In the genomic region with DNA sequence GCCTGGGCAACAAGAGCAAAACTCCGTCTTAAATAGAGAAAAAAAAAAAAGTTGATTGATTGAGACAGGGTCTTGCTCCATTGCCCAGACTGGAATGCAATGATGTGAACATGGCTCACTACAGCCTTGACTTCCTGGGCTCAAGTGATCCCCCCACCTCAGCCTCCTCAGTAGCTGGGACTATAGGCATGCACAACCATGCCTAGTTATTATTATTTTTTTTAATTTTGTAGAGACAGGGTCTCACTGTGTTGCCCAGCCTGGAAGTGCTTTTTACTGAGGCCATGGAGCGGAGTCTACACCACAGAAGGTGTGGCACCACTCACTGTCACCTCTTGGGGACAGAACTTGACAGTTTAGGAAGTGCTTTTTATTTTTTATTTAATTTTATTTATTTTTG, we compare ENCODE assay signal across 23 cellular contexts. TPM values are rescaled to one million over a fixed set of nuclear protein-coding genes. Genes with fewer than 3 reads are reported as not detected.
DNase-seq lines count a peak whose midpoint lies in the region; ATAC-seq, FAIRE-seq and TF ChIP-seq lines count a peak whose summit lies in the region.
"Had no signal": no experiment of that assay in that cellular context is flagged by ENCODE, and none has a peak within 500 bp of the region (broad histone marks: within the 10 kb centered on the region; RNA-seq: fewer than 3 reads in every experiment).

No MANE protein-coding gene starts in this region.

- no peak overlapping the region for H3K9ac ChIP-seq in BLaER1
- H3K9ac ChIP-seq in K562 (ENCODE audit: insufficient read depth in 1 of 2, low read depth in 2 of 2, low read length in 2 of 2), result no peak overlapping the region

- H3K27ac ChIP-seq in BLaER1 (no peak overlapping the region), HEK293 (ENCODE audit: extremely low read depth, low read depth, low read length) (no peak overlapping the region), K562 (ENCODE audit: extremely low read depth, low read depth, low read length) (no peak overlapping the region)
- H3K27ac ChIP-seq: 22Rv1, A549 had no signal

- no peak for ATAC-seq in K562
- ATAC-seq: A549, GM12878 had no signal

- no TSS peak for BruUV-seq in K562 (replicated peaks; lab: Mats Ljungman, UMichigan)

- H3K9me1 ChIP-seq in K562 (ENCODE audit: control insufficient read depth, insufficient read depth, low read length), result no peaks in the 10 kb centered on the region

- H2AFZ ChIP-seq in K562 (ENCODE audit: low read depth, low read length), result no peak overlapping the region

- CTCF ChIA-PET in HEK293 (lab: Yijun Ruan, JAX), result interaction anchor here (0.7 to 1.8 kb wide), 2 partner anchors 30 to 71 kb away, joined by 5 to 6 read pairs; no protein-coding TSS in a partner anchor
- CTCF ChIA-PET in K562 (lab: Yijun Ruan, JAX; ENCODE audit: low intra/inter-chr PET ratio), result no interaction called here

- no peak for FAIRE-seq in K562 (lab: Jason Lieb, UNC)
- FAIRE-seq: A549, GM12878, GM12892, GM18507 had no signal

- in situ Hi-C loops in K562 (cut with MboI), result no loop called here

- TF ChIP-seq EP300 in K562 (IDR thresholded peaks at IDR 0.05; ENCODE audit: low read length), result no peak

- H3K4me1 ChIP-seq in BLaER1 (peaks cover 58% of the 10 kb centered on the region), HEK293 (ENCODE audit: control insufficient read depth, insufficient read depth, low read length) (no peaks in the 10 kb centered on the region), K562 (replicated peaks in 1 of 2; ENCODE audit: control insufficient read depth in 2 of 2, insufficient read depth in 2 of 2, low read length in 2 of 2) (peaks cover 0 to 11% of the 10 kb centered on the region in 2 experiments; a peak in 2 of 5 replicates)
- H3K4me1 ChIP-seq: A549 had no signal

- DNase-seq in K562 (ENCODE audit: extremely low read depth in 1 of 4, low spot score in 3 of 4) (no peak), NCI-H146 (lab: John Stamatoyannopoulos, UW) (no peak), AG08395 (ENCODE audit: low spot score) (no peak)
- DNase-seq: BE2C; C1 segment of cervical spinal cord; CD4-positive, alpha-beta memory T cell; CD4-positive, CD25-positive, alpha-beta regulatory T cell; CD8-positive, alpha-beta memory T cell; COR-L47; DMS 273 treated with DMSO at 0.1 percent for 48 hours; DMS153; DMS53; DMS79; DND-41; EL; GDM1 had no signal

- TF ChIP-seq POLR2A in K562 (conservative IDR thresholded peaks at IDR 0.05), result no peak

- WGBS in K562 (ENCODE audit: insufficient coverage, low coverage, missing lambda C conversion rate), result 50% methylated on average over 1 of the region's 2 CpGs

- peak overlapping the region; percentile 95; the same call in 1 of the 2 replicates for H3K4me2 ChIP-seq in BLaER1
- no peak overlapping the region for H3K4me2 ChIP-seq in K562 (ENCODE audit: insufficient read depth, low read length)
- H3K4me2 ChIP-seq: A549 had no signal

- H3K36me3 ChIP-seq in BLaER1 (peaks cover 34% of the 10 kb centered on the region), HEK293 (ENCODE audit: control insufficient read depth in 2 of 2, insufficient read depth in 1 of 2, low read length in 2 of 2) (no peaks in the 10 kb centered on the region; a peak in 1 of 3 replicates), K562 (ENCODE audit: control insufficient read depth, insufficient read depth, low read length) (no peaks in the 10 kb centered on the region)
- H3K36me3 ChIP-seq: BE2C had no signal

- H3K9me3 ChIP-seq in BLaER1 (peaks cover 4% of the 10 kb centered on the region; the same call in 1 of the 2 replicates), HEK293 (ENCODE audit: control insufficient read depth, insufficient read depth, low read depth, low read length) (no peaks in the 10 kb centered on the region), K562 (replicated peaks; ENCODE audit: control insufficient read depth, insufficient read depth, low read depth, low read length) (no peaks in the 10 kb centered on the region)
- H3K9me3 ChIP-seq: A549, BE2C had no signal

- H3K27me3 ChIP-seq in BLaER1 (no peaks in the 10 kb centered on the region), K562 (ENCODE audit: control insufficient read depth in 2 of 2, insufficient read depth in 2 of 2, low read length in 2 of 2) (no peaks in the 10 kb centered on the region)
- H3K27me3 ChIP-seq: BE2C had no signal

- H4K20me1 ChIP-seq in BLaER1, result no peaks in the 10 kb centered on the region
- H4K20me1 ChIP-seq in K562 (replicated peaks; ENCODE audit: control insufficient read depth, insufficient read depth, low read length), result no peaks in the 10 kb centered on the region

- H3K4me3 ChIP-seq in BLaER1, result no peak overlapping the region
- H3K4me3 ChIP-seq in HEK293 (ENCODE audit: low read depth, low read length), result no peak overlapping the region
- H3K4me3 ChIP-seq in K562, result no peak overlapping the region
- H3K4me3 ChIP-seq: A549, GM12878 had no signal

- H3K79me2 ChIP-seq in K562 (ENCODE audit: control insufficient read depth, insufficient read depth, low read length), result no peaks in the 10 kb centered on the region

- no peak for TF ChIP-seq RAD21 in K562 (CRISPR knock-in tag; conservative IDR thresholded peaks at IDR 0.05 in 1 of 2, IDR thresholded peaks at IDR 0.05 in 1 of 2)

- TF ChIP-seq CTCF in HEK293 (tag by site-specific recombination; IDR thresholded peaks at IDR 0.05), result no peak
- no peak for TF ChIP-seq CTCF in K562 (IDR thresholded peaks at IDR 0.05 in 2 of 3, conservative IDR thresholded peaks at IDR 0.05 in 1 of 3; ENCODE audit: insufficient read depth in 2 of 3, low read depth in 1 of 3, low read length in 3 of 3)

- POLR2A ChIA-PET in HEK293 (lab: Yijun Ruan, JAX) (no interaction called here), K562 (lab: Yijun Ruan, JAX) (interaction anchor here (0.6 to 0.7 kb wide), 2 partner anchors 101 to 449 kb away, joined by 3 read pairs; no protein-coding TSS in a partner anchor)

- intact Hi-C loops in K562 (cut with micrococcal nuclease), result no loop called here

RNA-seq across cellular contexts. Expression of gene TRIOBP, which starts 17.8 kb away (rescaled TPM):
- 9.1 and 30.1 TPM in 2 replicates for total RNA-seq in K562 (2011; cell fraction: chromatin; rRNA removed; ENCODE audit: low replicate concordance)
- 16.3 and 16.6 TPM in 2 replicates for total RNA-seq in K562 (2011; cell fraction: nucleolus; rRNA removed)
- total RNA-seq in K562 (2011; cell fraction: nucleoplasm; rRNA removed), result 9.3 and 13.8 TPM in 2 replicates
- total RNA-seq in K562 (2014; rRNA removed) (9.4 and 11.9 TPM in 2 replicates), K562 (2014; rRNA removed; fragmentation: Illumina TruSeq; extraction: Trizol) (2.9 and 3.3 TPM in 2 replicates), K562 (2015; rRNA removed; fragmentation: Illumina TruSeq; extraction: Trizol) (4.0 and 4.6 TPM in 2 replicates), K562 (2021) (9.9 and 11.0 TPM in 2 replicates)
- polyA plus RNA-seq in K562 (2011; rRNA removed) (6.7 and 9.9 TPM in 2 replicates), K562 (2014; fragmentation: Illumina TruSeq; extraction: Trizol) (5.5 and 6.6 TPM in 2 replicates), K562 (2014; fragmentation: Nextera tagmentation; extraction: Ambion mirVana) (under 1 TPM; 0.24 TPM), K562 (2014; rRNA removed) (13.2 and 13.8 TPM in 2 replicates)
- polyA plus RNA-seq in K562 (2011; cell fraction: cytosol; rRNA removed), result 6.9 and 10.9 TPM in 2 replicates
- polyA plus RNA-seq in K562 (2011; cell fraction: nucleus; rRNA removed), result 18.4 and 22.5 TPM in 2 replicates
- 6.7 and 16.8 TPM in 2 replicates for polyA plus RNA-seq in K562 (2012)
- 7.9 and 10.8 TPM in 2 replicates for polyA minus RNA-seq in K562 (2011; rRNA and poly(A)+ RNA removed)
- polyA minus RNA-seq in K562 (2011; cell fraction: cytosol; rRNA and poly(A)+ RNA removed), result 3.1 and 3.9 TPM in 2 replicates
- polyA minus RNA-seq in K562 (2011; cell fraction: nucleus; rRNA and poly(A)+ RNA removed), result 5.8 and 8.2 TPM in 2 replicates

RNA-seq across cellular contexts. Expression of gene NOL12, which starts 28.5 kb away (rescaled TPM):
- total RNA-seq in K562 (2011; cell fraction: chromatin; rRNA removed; ENCODE audit: low replicate concordance), result 24.1 and 61.4 TPM in 2 replicates
- total RNA-seq in K562 (2011; cell fraction: nucleolus; rRNA removed), result 43.3 and 44.0 TPM in 2 replicates
- 30.8 and 31.2 TPM in 2 replicates for total RNA-seq in K562 (2011; cell fraction: nucleoplasm; rRNA removed)
- total RNA-seq in K562 (2014; rRNA removed) (40.9 and 42.2 TPM in 2 replicates), K562 (2014; rRNA removed; fragmentation: Illumina TruSeq; extraction: Trizol) (8.4 and 13.9 TPM in 2 replicates), K562 (2015; rRNA removed; fragmentation: Illumina TruSeq; extraction: Trizol) (29.1 and 33.7 TPM in 2 replicates), K562 (2021) (26.8 and 28.5 TPM in 2 replicates)
- polyA plus RNA-seq in K562 (2011; rRNA removed) (17.2 and 19.8 TPM in 2 replicates), K562 (2014; fragmentation: Illumina TruSeq; extraction: Trizol) (33.6 and 34.3 TPM in 2 replicates), K562 (2014; fragmentation: Nextera tagmentation; extraction: Ambion mirVana) (10 to 100 TPM in 1 of 2 experiments, 1 to 10 TPM in 1; 2.8 to 10.5 TPM), K562 (2014; rRNA removed) (40.8 and 41.4 TPM in 2 replicates)
- 19.6 and 24.7 TPM in 2 replicates for polyA plus RNA-seq in K562 (2011; cell fraction: cytosol; rRNA removed)
- 38.3 and 48.3 TPM in 2 replicates for polyA plus RNA-seq in K562 (2011; cell fraction: nucleus; rRNA removed)
- polyA plus RNA-seq in K562 (2012), result 25.1 and 27.1 TPM in 2 replicates
- 7.3 and 8.8 TPM in 2 replicates for polyA minus RNA-seq in K562 (2011; rRNA and poly(A)+ RNA removed)
- polyA minus RNA-seq in K562 (2011; cell fraction: cytosol; rRNA and poly(A)+ RNA removed), result 8.7 and 12.7 TPM in 2 replicates
- polyA minus RNA-seq in K562 (2011; cell fraction: nucleus; rRNA and poly(A)+ RNA removed), result 7.2 and 10.0 TPM in 2 replicates

RNA-seq across cellular contexts. Expression of gene LGALS1, which starts 39.2 kb away (rescaled TPM):
- total RNA-seq in K562 (2011; cell fraction: chromatin; rRNA removed; ENCODE audit: low replicate concordance), result 14.2 and 41.4 TPM in 2 replicates
- total RNA-seq in K562 (2011; cell fraction: nucleolus; rRNA removed), result 152 and 183 TPM in 2 replicates
- total RNA-seq in K562 (2011; cell fraction: nucleoplasm; rRNA removed), result 99.6 and 131 TPM in 2 replicates
- total RNA-seq in K562 (2014; rRNA removed), result 373 and 487 TPM in 2 replicates
- 94.3 and 160 TPM in 2 replicates for total RNA-seq in K562 (2014; rRNA removed; fragmentation: Illumina TruSeq; extraction: Trizol)
- 455 and 466 TPM in 2 replicates for total RNA-seq in K562 (2015; rRNA removed; fragmentation: Illumina TruSeq; extraction: Trizol)
- total RNA-seq in K562 (2021), result 330 and 373 TPM in 2 replicates
- polyA plus RNA-seq in K562 (2011; rRNA removed), result 800 and 995 TPM in 2 replicates
- polyA plus RNA-seq in K562 (2011; cell fraction: cytosol; rRNA removed), result 1,618 and 2,500 TPM in 2 replicates
- 492 and 635 TPM in 2 replicates for polyA plus RNA-seq in K562 (2011; cell fraction: nucleus; rRNA removed)
- polyA plus RNA-seq in K562 (2012), result 1,292 and 1,616 TPM in 2 replicates
- 189 and 298 TPM in 2 replicates for polyA plus RNA-seq in K562 (2014; fragmentation: Illumina TruSeq; extraction: Trizol)
- 100 to 1,000 TPM; 240 to 301 TPM for polyA plus RNA-seq in K562 (2014; fragmentation: Nextera tagmentation; extraction: Ambion mirVana)
- 474 and 680 TPM in 2 replicates for polyA plus RNA-seq in K562 (2014; rRNA removed)
- polyA minus RNA-seq in K562 (2011; rRNA and poly(A)+ RNA removed), result 187 and 354 TPM in 2 replicates
- 194 and 200 TPM in 2 replicates for polyA minus RNA-seq in K562 (2011; cell fraction: cytosol; rRNA and poly(A)+ RNA removed)
- 64.1 and 86.9 TPM in 2 replicates for polyA minus RNA-seq in K562 (2011; cell fraction: nucleus; rRNA and poly(A)+ RNA removed)

RNA-seq across cellular contexts. Expression of gene PDXP, which starts 56.1 kb away (rescaled TPM):
- 8.1 and 23.1 TPM in 2 replicates for total RNA-seq in K562 (2011; cell fraction: chromatin; rRNA removed; ENCODE audit: low replicate concordance)
- total RNA-seq in K562 (2011; cell fraction: nucleolus; rRNA removed), result 20.8 and 21.3 TPM in 2 replicates
- 19.4 and 21.3 TPM in 2 replicates for total RNA-seq in K562 (2011; cell fraction: nucleoplasm; rRNA removed)
- total RNA-seq in K562 (2014; rRNA removed) (38.8 and 55.8 TPM in 2 replicates), K562 (2014; rRNA removed; fragmentation: Illumina TruSeq; extraction: Trizol) (27.6 and 29.0 TPM in 2 replicates), K562 (2015; rRNA removed; fragmentation: Illumina TruSeq; extraction: Trizol) (30.9 and 32.5 TPM in 2 replicates), K562 (2021) (47.5 and 50.0 TPM in 2 replicates)
- polyA plus RNA-seq in K562 (2011; rRNA removed) (42.8 and 51.4 TPM in 2 replicates), K562 (2014; fragmentation: Illumina TruSeq; extraction: Trizol) (54.2 and 62.3 TPM in 2 replicates), K562 (2014; fragmentation: Nextera tagmentation; extraction: Ambion mirVana) (10 to 100 TPM in 1 of 2 experiments, 1 to 10 TPM in 1; 7.9 to 11.8 TPM), K562 (2014; rRNA removed) (45.7 and 47.8 TPM in 2 replicates)
- 73.7 and 106 TPM in 2 replicates for polyA plus RNA-seq in K562 (2011; cell fraction: cytosol; rRNA removed)
- polyA plus RNA-seq in K562 (2011; cell fraction: nucleus; rRNA removed), result 34.8 and 35.2 TPM in 2 replicates
- 25.7 and 42.5 TPM in 2 replicates for polyA plus RNA-seq in K562 (2012)
- polyA minus RNA-seq in K562 (2011; rRNA and poly(A)+ RNA removed), result 21.5 and 27.1 TPM in 2 replicates
- polyA minus RNA-seq in K562 (2011; cell fraction: cytosol; rRNA and poly(A)+ RNA removed), result 30.1 and 30.4 TPM in 2 replicates
- 8.6 and 12.3 TPM in 2 replicates for polyA minus RNA-seq in K562 (2011; cell fraction: nucleus; rRNA and poly(A)+ RNA removed)
